In the genomic region with DNA sequence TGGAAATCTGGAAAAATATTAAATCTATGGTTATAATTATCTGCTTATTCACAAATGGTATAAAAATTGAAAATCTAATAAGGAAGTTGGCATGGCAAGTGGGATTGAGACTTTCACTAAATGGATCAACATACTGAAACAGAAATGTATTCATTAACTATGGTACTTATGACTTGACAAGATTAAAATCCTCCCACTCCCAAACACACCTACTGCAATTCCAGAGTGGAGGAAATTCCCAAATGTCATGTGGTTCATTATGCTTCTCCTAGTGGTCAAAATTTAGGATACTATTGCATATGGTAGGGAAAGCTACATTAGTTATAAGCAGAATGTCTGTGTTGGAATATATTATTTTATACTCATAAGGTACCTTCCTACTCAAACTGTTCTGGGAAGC, we compare ENCODE assay signal across 27 cellular contexts.
DNase-seq lines count a peak whose midpoint lies in the region; ATAC-seq and TF ChIP-seq lines count a peak whose summit lies in the region.
"Had no signal": no experiment of that assay in that cellular context is flagged by ENCODE, and none has a peak within 500 bp of the region (broad histone marks: within the 10 kb centered on the region; RNA-seq: fewer than 3 reads in every experiment).

No MANE protein-coding gene starts in this region.

- H3K4me3 Mint-ChIP-seq in nephron = no peak overlapping the region
- H3K4me3 Mint-ChIP-seq: B cell; CD14-positive monocyte; CD4-positive, alpha-beta memory T cell; CD4-positive, CD25-positive, alpha-beta regulatory T cell; CD8-positive, alpha-beta memory T cell had no signal

- intact Hi-C loops in vagina (cut with DNase I) = no loop called here

- peak; percentile 8; the same call in 1 of the 2 replicates for TF ChIP-seq CTCF in BE2C (IDR thresholded peaks at IDR 0.05; ENCODE audit: low read depth, low read length)
- TF ChIP-seq CTCF in epithelial cell of proximal tubule (conservative IDR thresholded peaks at IDR 0.05; ENCODE audit: low read depth, low read length) = no peak
- no peak for TF ChIP-seq CTCF in nephron (IDR thresholded peaks at IDR 0.05; ENCODE audit: unreplicated experiment in 3 of 3)
- TF ChIP-seq CTCF in brain microvascular endothelial cell (IDR thresholded peaks at IDR 0.05; ENCODE audit: low read depth, low read length, missing control alignments) = no peak
- TF ChIP-seq CTCF in vagina (IDR thresholded peaks at IDR 0.05) = no peak

- no peaks in the 10 kb centered on the region for H3K27me3 Mint-ChIP-seq in nephron (ENCODE audit: low read depth)
- H3K27me3 Mint-ChIP-seq: CD4-positive, alpha-beta memory T cell; CD4-positive, CD25-positive, alpha-beta regulatory T cell; CD8-positive, alpha-beta memory T cell had no signal

- no peaks in the 10 kb centered on the region for H3K9me3 Mint-ChIP-seq in nephron

- peaks cover 30% of the 10 kb centered on the region for H3K4me1 Mint-ChIP-seq in nephron
- H3K4me1 Mint-ChIP-seq: B cell; CD14-positive monocyte; CD4-positive, alpha-beta memory T cell; CD4-positive, CD25-positive, alpha-beta regulatory T cell; CD8-positive, alpha-beta memory T cell had no signal

- TF ChIP-seq POLR2A in vagina (IDR thresholded peaks at IDR 0.05) = no peak

- in situ Hi-C loops in brain microvascular endothelial cell (cut with HindIII; ENCODE audit: low pct_ligation_motif_present, low sequenced_read_pairs) = no loop called here

- H3K4me3 ChIP-seq in BE2C (ENCODE audit: low read depth, low read length) (no peak overlapping the region), epithelial cell of proximal tubule (ENCODE audit: low read depth, low read length) (no peak overlapping the region), brain microvascular endothelial cell (ENCODE audit: low read depth, low read length) (no peak overlapping the region), vagina (no peak overlapping the region)
- H3K4me3 ChIP-seq: A549, BLaER1, GM12878 had no signal

- no peaks in the 10 kb centered on the region for H3K36me3 Mint-ChIP-seq in nephron (ENCODE audit: low read depth)
- H3K36me3 Mint-ChIP-seq: CD14-positive monocyte; CD4-positive, alpha-beta memory T cell; CD4-positive, CD25-positive, alpha-beta regulatory T cell; CD8-positive, alpha-beta memory T cell had no signal

- peak overlapping the region; percentile 15 to 71 (median 29) for H3K27ac Mint-ChIP-seq in nephron
- H3K27ac Mint-ChIP-seq: B cell; CD14-positive monocyte; CD4-positive, alpha-beta memory T cell; CD4-positive, CD25-positive, alpha-beta regulatory T cell; CD8-positive, alpha-beta memory T cell had no signal

- DNase-seq in BE2C (no peak), epithelial cell of proximal tubule (ENCODE audit: low read depth) (peak; percentile 29), kidney glomerular epithelial cell (lab: John Stamatoyannopoulos, UW) (peak; percentile 26), brain microvascular endothelial cell (no peak), vagina (ENCODE audit: extremely low spot score in 2 of 2) (no peak), foreskin melanocyte (no peak)
- DNase-seq: AML-193; C1 segment of cervical spinal cord; CD4-positive, alpha-beta memory T cell; CD4-positive, CD25-positive, alpha-beta regulatory T cell; CD8-positive, alpha-beta memory T cell; COR-L47; DMS 273 treated with DMSO at 0.1 percent for 48 hours; DMS153; DMS53; DMS79; DND-41; EL; GDM1 had no signal

- no peak for ATAC-seq in HG03521 (IDR thresholded peaks at IDR 0.05; ENCODE audit: unreplicated experiment)
- ATAC-seq: A549, GM12878 had no signal

- H3K9me3 ChIP-seq in BE2C (no peaks in the 10 kb centered on the region), vagina (no peaks in the 10 kb centered on the region)
- H3K9me3 ChIP-seq: A549, BLaER1 had no signal

- H3K27ac ChIP-seq in brain microvascular endothelial cell (no peak overlapping the region), vagina (no peak overlapping the region)
- H3K27ac ChIP-seq: 22Rv1, A549, BLaER1 had no signal

- H3K36me3 ChIP-seq in BE2C (no peaks in the 10 kb centered on the region), brain microvascular endothelial cell (replicated peaks) (no peaks in the 10 kb centered on the region), vagina (no peaks in the 10 kb centered on the region)
- H3K36me3 ChIP-seq: BLaER1 had no signal

- H3K4me1 ChIP-seq in BE2C = peaks cover 6% of the 10 kb centered on the region; the same call in 1 of the 2 replicates
- no peaks in the 10 kb centered on the region for H3K4me1 ChIP-seq in vagina
- H3K4me1 ChIP-seq: A549, BLaER1 had no signal

- H3K27me3 ChIP-seq in BE2C (no peaks in the 10 kb centered on the region), brain microvascular endothelial cell (replicated peaks) (no peaks in the 10 kb centered on the region), vagina (no peaks in the 10 kb centered on the region)
- H3K27me3 ChIP-seq: BLaER1 had no signal

Comparison
In these comparisons a context has a peak if more than half of its experiments do, and no peak if none do; other contexts are left out.
1. DNase-seq: peak in epithelial cell of proximal tubule (single experiment) and kidney glomerular epithelial cell (single experiment); none in BE2C (single experiment), brain microvascular endothelial cell (single experiment), vagina (0 of 2) and foreskin melanocyte (single experiment).